10 cellular contexts compared by ENCODE assay signal in the genomic region with DNA sequence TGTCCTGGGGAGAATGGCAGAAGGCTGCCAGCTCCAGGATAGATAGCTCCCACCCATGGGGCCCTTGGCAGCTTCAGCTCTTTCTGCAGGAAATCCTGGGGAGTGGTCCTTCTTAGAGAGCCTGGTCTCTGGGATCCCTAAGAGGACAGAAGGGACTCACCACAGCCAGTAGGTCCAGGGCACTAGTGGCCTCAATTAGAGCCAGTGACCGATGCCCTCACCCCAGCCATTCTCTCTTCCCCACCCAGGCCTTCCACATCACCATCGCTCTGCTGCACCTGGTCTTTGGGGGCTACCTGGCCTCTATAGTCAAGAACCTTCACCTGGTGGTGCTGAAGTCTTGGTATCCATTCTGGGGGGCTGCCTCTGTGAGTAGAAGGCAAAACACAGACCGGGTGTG. TPM values are rescaled to one million over a fixed set of nuclear protein-coding genes. Genes with fewer than 3 reads are reported as not detected.
"Had no signal": no experiment of that assay in that cellular context is flagged by ENCODE, and none has a peak within 500 bp of the region (broad histone marks: within the 10 kb centered on the region; RNA-seq: fewer than 3 reads in every experiment).

No MANE protein-coding gene starts in this region.

- DNase-seq: GM23248, GOT3, H7, HFFc6, IMR-90 had no signal

- FAIRE-seq: HTR-8/SVneo had no signal

- H3K27ac ChIP-seq: GM23248 had no signal

- ATAC-seq: HCT116 had no signal

- H3K27ac Mint-ChIP-seq: HFFc6 had no signal

- H3K9ac ChIP-seq: GM23248 had no signal

- H3K4me1 ChIP-seq: HAP-1 had no signal

- H3K4me3 ChIP-seq: GM23248, HAP-1 had no signal

- H3K4me3 Mint-ChIP-seq: HFFc6 had no signal

- H2AFZ ChIP-seq: GM23248 had no signal

- H3K36me3 ChIP-seq: HAP-1 had no signal

- H3K9me3 ChIP-seq: HAP-1 had no signal

RNA-seq across cellular contexts. Expression of gene MS4A10, which starts 5.6 kb away (rescaled TPM):
- total RNA-seq: GM23248, H4, H7, HFFc6, HT-29, IMR-90 had no signal
- polyA plus RNA-seq: GM23248, IMR-90 had no signal

RNA-seq across cellular contexts. Expression of gene MS4A15, which starts 34.1 kb away (rescaled TPM):
- total RNA-seq: GM23248, H4, HFFc6, HT-29, IMR-90 had no signal
- polyA plus RNA-seq: GM23248, IMR-90 had no signal
